In the genomic region with DNA sequence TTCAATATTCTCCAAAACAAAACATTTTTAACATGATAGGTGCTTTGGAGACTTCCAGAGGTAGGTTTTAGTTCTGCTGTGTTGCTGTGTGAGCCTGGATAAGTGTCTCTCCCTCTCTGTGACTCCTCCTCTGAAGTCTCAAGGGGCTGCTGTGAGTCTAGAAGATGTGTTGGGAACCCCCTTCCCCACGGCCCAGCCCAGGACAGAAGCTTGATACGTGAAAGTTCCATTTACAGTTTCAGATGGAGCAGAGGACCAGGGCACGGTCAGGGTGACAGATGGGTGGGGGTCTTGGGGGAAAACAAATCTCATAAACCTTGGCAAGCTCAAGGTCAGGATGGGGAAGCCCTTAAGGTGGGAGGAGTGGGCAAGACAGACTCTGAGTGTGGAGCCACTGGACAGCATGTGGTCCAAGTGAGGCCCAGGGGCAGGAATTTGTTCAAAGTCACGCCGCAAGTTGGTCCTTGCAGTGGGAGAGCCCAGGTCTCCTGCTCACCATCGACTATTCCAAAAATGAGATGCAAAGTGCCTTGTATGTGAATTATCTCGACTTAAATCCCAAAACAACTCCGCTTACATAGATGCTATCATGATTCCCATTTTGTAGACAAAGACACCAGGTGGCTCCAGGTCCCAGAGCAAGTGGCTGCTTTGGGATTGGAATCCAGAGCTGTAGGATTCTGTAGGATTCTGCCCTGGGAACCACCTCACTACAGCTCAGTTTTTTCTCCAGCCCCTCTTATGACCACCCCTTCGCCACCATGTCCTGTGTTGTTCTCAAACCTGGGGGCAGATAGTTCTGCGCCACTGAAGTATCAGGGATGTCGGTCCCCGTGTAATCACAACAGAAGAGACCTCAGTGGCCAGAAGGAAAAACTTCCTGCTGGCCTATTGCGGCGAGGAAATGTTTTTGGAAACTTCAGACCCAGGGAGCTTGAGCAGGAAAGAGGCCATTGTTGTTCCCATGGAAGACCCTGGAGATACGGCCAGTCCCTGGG, we compare ENCODE assay signal across 1 cellular context.
TF ChIP-seq lines count a peak whose summit lies in the region.

No MANE protein-coding gene starts in this region.

TF ChIP-seq in WTC11, 78 proteins besides CTCF, POLR2A, EP300 and RAD21 (continued from another document):
- TF ChIP-seq ZNF423 (CRISPR knock-in tag; IDR thresholded peaks at IDR 0.05) = no peak
